In the genomic region with DNA sequence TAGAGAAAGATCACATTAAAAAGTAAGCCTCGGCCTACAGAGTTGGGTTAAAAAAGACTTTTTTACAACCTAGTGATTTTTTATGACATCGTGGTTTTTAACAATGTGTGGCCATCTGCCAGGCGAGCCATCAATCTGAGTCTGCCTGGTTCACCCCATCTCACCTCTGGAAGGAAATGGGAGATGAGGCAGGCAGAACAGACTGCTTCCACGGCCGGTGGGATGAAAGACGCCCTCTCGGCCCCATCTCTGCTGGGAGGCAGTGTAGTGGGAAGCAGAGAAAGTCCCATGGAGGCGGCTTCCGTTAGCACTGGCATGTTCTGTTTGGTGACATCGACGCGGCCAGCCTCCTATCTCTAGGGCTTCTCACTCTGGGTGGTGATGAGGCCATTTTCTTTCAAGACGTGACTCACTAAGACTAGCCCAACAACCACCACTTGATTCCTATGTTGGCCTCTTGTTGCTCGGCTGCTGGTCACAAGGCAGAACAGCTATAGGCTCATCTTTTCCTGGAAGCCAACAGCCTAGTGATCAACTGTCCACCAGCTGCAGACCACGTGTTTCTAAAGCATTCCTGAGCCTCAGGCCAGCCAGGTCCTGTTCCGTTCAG, we compare ENCODE assay signal across 10 cellular contexts.
DNase-seq lines count a peak whose midpoint lies in the region; ATAC-seq and TF ChIP-seq lines count a peak whose summit lies in the region.
"Had no signal": no experiment of that assay in that cellular context is flagged by ENCODE, and none has a peak within 500 bp of the region (broad histone marks: within the 10 kb centered on the region; RNA-seq: fewer than 3 reads in every experiment).

No MANE protein-coding gene starts in this region.

- H3K27me3 ChIP-seq in CD4-positive, CD25-positive, alpha-beta regulatory T cell (ENCODE audit: control insufficient read depth, insufficient read depth, low read length): no peaks in the 10 kb centered on the region
- no peaks in the 10 kb centered on the region for H3K27me3 ChIP-seq in RWPE2 (ENCODE audit: insufficient read depth, poor library complexity, severe bottlenecking)
- H3K27me3 ChIP-seq: cardiac muscle cell had no signal

- no peaks in the 10 kb centered on the region for H3K4me1 ChIP-seq in CD4-positive, CD25-positive, alpha-beta regulatory T cell (ENCODE audit: control insufficient read depth, insufficient read depth, low read length, poor library complexity, severe bottlenecking)
- H3K4me1 ChIP-seq in RWPE2 (ENCODE audit: insufficient read depth, poor library complexity, severe bottlenecking): peaks cover 10% of the 10 kb centered on the region

- H3K27ac ChIP-seq in CD4-positive, CD25-positive, alpha-beta regulatory T cell (ENCODE audit: insufficient read depth, low read length, poor library complexity, severe bottlenecking): no peak overlapping the region
- peak overlapping the region; percentile 25 for H3K27ac ChIP-seq in RWPE2 (ENCODE audit: poor library complexity, severe bottlenecking)

- TF ChIP-seq CTCF in RWPE2 (IDR thresholded peaks at IDR 0.05; ENCODE audit: poor library complexity, severe bottlenecking) (no peak), fibroblast of pulmonary artery (IDR thresholded peaks at IDR 0.05; ENCODE audit: low read length, missing control alignments) (no peak)

- H3K27ac Mint-ChIP-seq in CD4-positive, CD25-positive, alpha-beta regulatory T cell: peak overlapping the region in 2 of 3 donors; percentile 28 to 69

- no peak overlapping the region for H3K4me3 Mint-ChIP-seq in CD4-positive, CD25-positive, alpha-beta regulatory T cell

- H3K9me3 Mint-ChIP-seq in CD4-positive, CD25-positive, alpha-beta regulatory T cell: peaks cover 0 to 3% (median 0%) of the 10 kb centered on the region in 7 donors

- ATAC-seq in CD4-positive, CD25-positive, alpha-beta regulatory T cell (ENCODE audit: low read depth in 2 of 2): no peak
- no peak for ATAC-seq in RWPE2 (ENCODE audit: low read depth)
- no peak for ATAC-seq in GM18505 (IDR thresholded peaks at IDR 0.05; ENCODE audit: unreplicated experiment)
- no peak for ATAC-seq in HG03196 (IDR thresholded peaks at IDR 0.05; ENCODE audit: unreplicated experiment)

- H3K9me3 ChIP-seq in CD4-positive, CD25-positive, alpha-beta regulatory T cell (ENCODE audit: control insufficient read depth in 2 of 2, low read length in 2 of 2): no peaks in the 10 kb centered on the region
- H3K9me3 ChIP-seq in RWPE2 (ENCODE audit: severe bottlenecking): no peaks in the 10 kb centered on the region

- peaks cover 7 to 13% (median 11%) of the 10 kb centered on the region in 4 donors for H3K4me1 Mint-ChIP-seq in CD4-positive, CD25-positive, alpha-beta regulatory T cell

- no peaks in the 10 kb centered on the region for H3K36me3 Mint-ChIP-seq in CD4-positive, CD25-positive, alpha-beta regulatory T cell

- H3K4me3 ChIP-seq in CD4-positive, CD25-positive, alpha-beta regulatory T cell (ENCODE audit: low read depth, low read length): no peak overlapping the region
- H3K4me3 ChIP-seq in RWPE2 (ENCODE audit: severe bottlenecking): no peak overlapping the region
- no peak overlapping the region for H3K4me3 ChIP-seq in fibroblast of pulmonary artery (replicated peaks; ENCODE audit: low read depth, low read length)
- H3K4me3 ChIP-seq: cardiac muscle cell had no signal

- DNase-seq in CD4-positive, CD25-positive, alpha-beta regulatory T cell: no peak
- DNase-seq in RWPE2 (ENCODE audit: low spot score) (no peak), fibroblast of pulmonary artery (ENCODE audit: low read depth) (peak; percentile 91), pulmonary artery endothelial cell (ENCODE audit: low read depth, low spot score) (peak; percentile 69), NCI-H526 (lab: John Stamatoyannopoulos, UW) (no peak)
- no peak for DNase-seq in stimulated activated CD8-positive, alpha-beta memory T cell treated with anti-CD3 and anti-CD28 coated beads, Interleukin-4, amount 100 ng/mL, for 48 hours
- DNase-seq: SIG-M5 had no signal

- no peak for TF ChIP-seq POLR2A in GM18505 (IDR thresholded peaks at IDR 0.05; ENCODE audit: borderline replicate concordance, extremely low read depth, insufficient read depth, insufficient read length)

- H3K36me3 ChIP-seq in CD4-positive, CD25-positive, alpha-beta regulatory T cell (ENCODE audit: control insufficient read depth, insufficient read depth, low read length): no peaks in the 10 kb centered on the region
- H3K36me3 ChIP-seq in RWPE2 (ENCODE audit: low read depth): peaks cover 50% of the 10 kb centered on the region
- H3K36me3 ChIP-seq: cardiac muscle cell had no signal

- H3K27me3 Mint-ChIP-seq in CD4-positive, CD25-positive, alpha-beta regulatory T cell: peaks cover 4% of the 10 kb centered on the region

Comparison
In these comparisons a context has a peak if more than half of its experiments do, and no peak if none do; other contexts are left out.
1. DNase-seq: peak in fibroblast of pulmonary artery (single experiment) and pulmonary artery endothelial cell (single experiment); none in CD4-positive, CD25-positive, alpha-beta regulatory T cell (0 of 3), RWPE2 (single experiment), NCI-H526 (0 of 2) and stimulated activated CD8-positive, alpha-beta memory T cell treated with anti-CD3 and anti-CD28 coated beads, Interleukin-4, amount 100 ng/mL, for 48 hours (single experiment).